Comparison of ENCODE assay signal across 21 cellular contexts in genomic region chr10:91188889-91189288, GRCh38.
"Had no signal": no experiment of that assay in that cellular context is flagged by ENCODE, and none has a peak within 500 bp of the region (broad histone marks: within the 10 kb centered on the region; RNA-seq: fewer than 3 reads in every experiment).

No MANE protein-coding gene starts in this region.

- H3K36me3 Mint-ChIP-seq: mesothelial cell of epicardium, natural killer cell had no signal

- H3K27me3 ChIP-seq: body of pancreas, foreskin keratinocyte, left lung, stomach, uterus had no signal

- H3K4me3 ChIP-seq: body of pancreas, left lung, lung, stomach, uterus had no signal

- H3K9me3 Mint-ChIP-seq: dendritic cell treated with granulocyte-macrophage colony-stimulating factor and Interleukin-4, amounts not matched to agents 40 ng/mL and 50 ng/mL, for 4 days; natural killer cell; T-helper 1 cell treated with Interleukin-12 subunit alpha and Interleukin-12 subunit beta and Interleukin-4 antibody, amounts not matched to agents 30 μg/mL and 1 μg/mL, for 36 hours had no signal

- ATAC-seq: activated T-cell treated with anti-CD3 and anti-CD28 coated beads, Interleukin-2, amount 50 U/mL, for 4 hours; body of pancreas; foreskin keratinocyte; left lung; natural killer cell had no signal

- H3K27ac ChIP-seq: body of pancreas, foreskin keratinocyte, left lung, stomach, uterus had no signal

- H3K4me1 ChIP-seq: body of pancreas, foreskin keratinocyte had no signal

- DNase-seq: activated CD4-positive, alpha-beta T cell treated with anti-CD3 and anti-CD28 coated beads for 4 hours; activated CD4-positive, alpha-beta T cell treated with anti-CD3 and anti-CD28 coated beads, Interleukin-2, amount 50 U/mL, for 48 hours; activated CD4-positive, CD25-positive, alpha-beta regulatory T cell; activated CD8-positive, alpha-beta memory T cell treated with anti-CD3 and anti-CD28 coated beads, Interleukin-2, amount 50 U/mL, for 48 hours; activated naive CD4-positive, alpha-beta T cell treated with Interleukin-2 at 50 U/mL for 16 hours; activated T-cell treated with anti-CD3 and anti-CD28 coated beads, Interleukin-2, amount 50 U/mL, for 4 hours; amygdala; body of pancreas; effector CD4-positive, alpha-beta T cell; erythroblast; left lung; natural killer cell; stimulated activated CD4-positive, alpha-beta T cell treated with anti-CD3 and anti-CD28 coated beads, Interleukin-4, amount 100 ng/mL, for 1 hour; stomach; uterus had no signal

- H3K4me1 Mint-ChIP-seq: mesothelial cell of epicardium had no signal

- H3K27me3 Mint-ChIP-seq: dendritic cell treated with granulocyte-macrophage colony-stimulating factor and Interleukin-4, amounts not matched to agents 40 ng/mL and 50 ng/mL, for 4 days; progenitor cell of endocrine pancreas had no signal

- H3K4me3 Mint-ChIP-seq: activated T-cell treated with anti-CD3 and anti-CD28 coated beads, Interleukin-2, amount 50 U/mL, for 4 hours; dendritic cell treated with granulocyte-macrophage colony-stimulating factor and Interleukin-4, amounts not matched to agents 40 ng/mL and 50 ng/mL, for 4 days; mesothelial cell of epicardium; natural killer cell; T-helper 1 cell treated with Interleukin-12 subunit alpha and Interleukin-12 subunit beta and Interleukin-4 antibody, amounts not matched to agents 30 μg/mL and 1 μg/mL, for 36 hours had no signal

- H3K27ac Mint-ChIP-seq: dendritic cell treated with granulocyte-macrophage colony-stimulating factor and Interleukin-4, amounts not matched to agents 40 ng/mL and 50 ng/mL, for 4 days; mesothelial cell of epicardium; natural killer cell; progenitor cell of endocrine pancreas; T-helper 1 cell treated with Interleukin-12 subunit alpha and Interleukin-12 subunit beta and Interleukin-4 antibody, amounts not matched to agents 30 μg/mL and 1 μg/mL, for 36 hours had no signal
